27 cellular contexts compared by ENCODE assay signal in the genomic region with DNA sequence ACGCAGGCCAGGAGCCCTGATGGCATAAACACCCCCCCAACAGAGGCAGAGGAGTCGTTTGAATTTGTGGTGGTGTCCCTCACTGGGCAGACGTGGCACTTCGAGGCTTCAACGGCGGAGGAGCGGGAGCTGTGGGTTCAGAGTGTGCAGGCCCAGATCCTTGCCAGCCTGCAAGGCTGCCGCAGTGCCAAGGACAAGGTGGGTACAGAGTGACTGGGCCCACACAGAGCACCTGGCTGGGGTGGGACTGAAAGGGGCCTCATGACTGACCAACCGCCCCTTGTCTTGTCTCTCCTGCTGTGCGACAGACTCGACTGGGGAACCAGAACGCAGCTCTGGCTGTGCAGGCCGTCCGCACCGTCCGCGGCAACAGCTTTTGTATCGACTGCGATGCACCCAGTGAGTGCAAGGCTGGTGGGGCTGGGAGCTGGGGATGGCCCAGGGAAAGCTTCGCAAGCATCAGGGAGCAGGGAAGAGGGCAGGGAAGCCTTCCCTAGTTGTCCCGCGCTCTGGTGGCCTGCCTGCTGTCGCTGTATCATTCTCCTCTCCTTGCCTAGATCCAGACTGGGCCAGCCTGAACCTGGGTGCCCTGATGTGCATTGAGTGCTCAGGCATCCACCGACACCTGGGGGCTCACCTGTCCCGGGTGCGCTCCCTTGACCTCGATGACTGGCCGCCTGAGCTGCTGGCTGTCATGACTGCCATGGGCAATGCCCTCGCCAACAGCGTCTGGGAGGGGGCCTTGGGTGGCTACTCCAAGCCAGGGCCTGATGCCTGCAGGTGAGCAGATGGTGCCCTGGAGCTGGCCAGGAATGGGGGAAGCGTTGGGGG. TPM values are rescaled to one million over a fixed set of nuclear protein-coding genes. Genes with fewer than 3 reads are reported as not detected.
DNase-seq lines count a peak whose midpoint lies in the region; TF ChIP-seq lines count a peak whose summit lies in the region.
"Had no signal": no experiment of that assay in that cellular context is flagged by ENCODE, and none has a peak within 500 bp of the region (broad histone marks: within the 10 kb centered on the region; RNA-seq: fewer than 3 reads in every experiment).

No MANE protein-coding gene starts in this region.

- no peak for TF ChIP-seq CTCF in BE2C (IDR thresholded peaks at IDR 0.05; ENCODE audit: low read depth, low read length)
- no peak for TF ChIP-seq CTCF in coronary artery (IDR thresholded peaks at IDR 0.05)
- TF ChIP-seq CTCF in progenitor cell of endocrine pancreas (IDR thresholded peaks at IDR 0.05; ENCODE audit: unreplicated experiment), result no peak

- H3K27me3 ChIP-seq in BE2C, result no peaks in the 10 kb centered on the region
- H3K27me3 ChIP-seq: body of pancreas, heart left ventricle, suprapubic skin had no signal

- H3K4me3 ChIP-seq in BE2C (ENCODE audit: low read depth, low read length) (no peak overlapping the region), coronary artery (no peak overlapping the region)
- H3K4me3 ChIP-seq: body of pancreas, GM23248, heart left ventricle, suprapubic skin had no signal

- in situ Hi-C loops in G401 (cut with HindIII; ENCODE audit: low sequenced_read_pairs), result no loop called here

- H3K27me3 Mint-ChIP-seq in progenitor cell of endocrine pancreas, result no peaks in the 10 kb centered on the region
- H3K27me3 Mint-ChIP-seq: activated CD4-positive, alpha-beta T cell treated with anti-CD3 and anti-CD28 coated beads for 36 hours; activated T-helper 17 cell treated with anti-CD3 and anti-CD28 coated beads, Interleukin-2, amount 50 U/mL, for 72 hours; CD4-positive, alpha-beta T cell had no signal

- H3K9me3 ChIP-seq in BE2C, result no peaks in the 10 kb centered on the region
- H3K9me3 ChIP-seq: body of pancreas, heart left ventricle, suprapubic skin had no signal

- peak overlapping the region; percentile 24 for H3K4me3 Mint-ChIP-seq in progenitor cell of endocrine pancreas (ENCODE audit: low read depth)
- H3K4me3 Mint-ChIP-seq: activated CD4-positive, alpha-beta T cell treated with anti-CD3 and anti-CD28 coated beads for 36 hours; activated naive CD8-positive, alpha-beta T cell treated with anti-CD3 and anti-CD28 coated beads, Interleukin-2, amount 10 ng/mL, durations not matched to agents 7 days and 5 days; activated T-helper 17 cell treated with anti-CD3 and anti-CD28 coated beads, Interleukin-2, amount 50 U/mL, for 72 hours; CD4-positive, alpha-beta T cell had no signal

- DNase-seq in BE2C, result peak; percentile 12
- peak; percentile 38 for DNase-seq in G401 (ENCODE audit: low spot score)
- DNase-seq in coronary artery (ENCODE audit: low spot score), result peak; percentile 62
- DNase-seq in progenitor cell of endocrine pancreas (ENCODE audit: low spot score, unreplicated experiment), result no peak
- no peak for DNase-seq in globus pallidus (ENCODE audit: low spot score)
- no peak for DNase-seq in activated CD4-positive, CD25-positive, alpha-beta regulatory T cell (lab: John Stamatoyannopoulos, UW)
- no peak for DNase-seq in NCI-H748 (lab: John Stamatoyannopoulos, UW; ENCODE audit: unreplicated experiment)
- DNase-seq in HuH-7 (ENCODE audit: low spot score), result no peak
- DNase-seq: activated CD4-positive, alpha-beta T cell treated with anti-CD3 and anti-CD28 coated beads for 36 hours; activated naive CD8-positive, alpha-beta T cell treated with anti-CD3 and anti-CD28 coated beads, Interleukin-2, amount 10 ng/mL, durations not matched to agents 7 days and 5 days; CD4-positive, alpha-beta T cell; GM23248; Kasumi-1; NCI-H1092; NCI-H2081 treated with DMSO at 0.1 percent for 48 hours; NCI-H526; stimulated activated CD8-positive, alpha-beta memory T cell treated with anti-CD3 and anti-CD28 coated beads, Interleukin-4, amount 100 ng/mL, for 48 hours; SW 1271 had no signal

- peaks cover 10% of the 10 kb centered on the region; the same call in 1 of the 2 replicates for H3K4me1 ChIP-seq in BE2C
- H3K4me1 ChIP-seq: suprapubic skin had no signal

- no peak overlapping the region for H3K27ac ChIP-seq in coronary artery
- H3K27ac ChIP-seq: body of pancreas, GM23248, suprapubic skin had no signal

- no peaks in the 10 kb centered on the region for H3K9me3 Mint-ChIP-seq in progenitor cell of endocrine pancreas (ENCODE audit: low read depth)
- H3K9me3 Mint-ChIP-seq: activated naive CD8-positive, alpha-beta T cell treated with anti-CD3 and anti-CD28 coated beads, Interleukin-2, amount 10 ng/mL, durations not matched to agents 7 days and 5 days; activated T-helper 17 cell treated with anti-CD3 and anti-CD28 coated beads, Interleukin-2, amount 50 U/mL, for 72 hours; CD4-positive, alpha-beta T cell had no signal

- peak overlapping the region; percentile 83 for H3K27ac Mint-ChIP-seq in progenitor cell of endocrine pancreas
- H3K27ac Mint-ChIP-seq: activated CD4-positive, alpha-beta T cell treated with anti-CD3 and anti-CD28 coated beads for 36 hours; activated naive CD8-positive, alpha-beta T cell treated with anti-CD3 and anti-CD28 coated beads, Interleukin-2, amount 10 ng/mL, durations not matched to agents 7 days and 5 days; activated T-helper 17 cell treated with anti-CD3 and anti-CD28 coated beads, Interleukin-2, amount 50 U/mL, for 72 hours; CD4-positive, alpha-beta T cell had no signal

- H3K36me3 ChIP-seq in BE2C, result peaks cover 46% of the 10 kb centered on the region

- peaks cover 12% of the 10 kb centered on the region for H3K36me3 Mint-ChIP-seq in progenitor cell of endocrine pancreas (ENCODE audit: insufficient read depth)
- H3K36me3 Mint-ChIP-seq: activated naive CD8-positive, alpha-beta T cell treated with anti-CD3 and anti-CD28 coated beads, Interleukin-2, amount 10 ng/mL, durations not matched to agents 7 days and 5 days had no signal

- peaks cover 35% of the 10 kb centered on the region for H3K4me1 Mint-ChIP-seq in progenitor cell of endocrine pancreas (ENCODE audit: low read depth)
- H3K4me1 Mint-ChIP-seq: activated CD4-positive, alpha-beta T cell treated with anti-CD3 and anti-CD28 coated beads for 36 hours; activated T-helper 17 cell treated with anti-CD3 and anti-CD28 coated beads, Interleukin-2, amount 50 U/mL, for 72 hours had no signal

RNA-seq across cellular contexts. Expression of gene GBX1, which starts 25.4 kb away (rescaled TPM):
- polyA plus RNA-seq in BE2C (2012; ENCODE audit: insufficient read depth, insufficient read length, low read depth), result not detected
- 0.37 TPM in 1 of 2 replicates, not detected in the other for total RNA-seq in G401 (2014; rRNA removed; shearing (Covaris generic))
- total RNA-seq in progenitor cell of endocrine pancreas, result 2.0 and 2.1 TPM in 2 replicates
- total RNA-seq: activated naive CD8-positive, alpha-beta T cell treated with anti-CD3 and anti-CD28 coated beads, Interleukin-2, amount 10 ng/mL, durations not matched to agents 7 days and 5 days; body of pancreas; CD4-positive, alpha-beta T cell; endothelial cell of umbilical vein; GM23248; HT1080; mucosa of gallbladder; suprapubic skin had no signal
- polyA plus RNA-seq: AG04450, endothelial cell of umbilical vein, GM23248 had no signal

RNA-seq across cellular contexts. Expression of gene ASB10, which starts 45.0 kb away (rescaled TPM):
- not detected for polyA plus RNA-seq in BE2C (2012; ENCODE audit: insufficient read depth, insufficient read length, low read depth)
- not detected in 2 replicates for total RNA-seq in G401 (2014; rRNA removed; shearing (Covaris generic))
- total RNA-seq in progenitor cell of endocrine pancreas, result not detected in 2 replicates
- total RNA-seq: activated CD4-positive, alpha-beta T cell treated with anti-CD3 and anti-CD28 coated beads for 36 hours; activated naive CD8-positive, alpha-beta T cell treated with anti-CD3 and anti-CD28 coated beads, Interleukin-2, amount 10 ng/mL, durations not matched to agents 7 days and 5 days; activated T-helper 17 cell treated with anti-CD3 and anti-CD28 coated beads, Interleukin-2, amount 50 U/mL, for 72 hours; body of pancreas; CD4-positive, alpha-beta T cell; endothelial cell of umbilical vein; GM23248; HT1080; lower leg skin; mucosa of gallbladder; suprapubic skin had no signal
- polyA plus RNA-seq: AG04450, endothelial cell of umbilical vein, GM23248 had no signal

RNA-seq across cellular contexts. Expression of gene AGAP3, which starts 55.8 kb away (rescaled TPM):
- 220 TPM for polyA plus RNA-seq in BE2C (2012; ENCODE audit: insufficient read depth, insufficient read length, low read depth)
- 49.4 and 51.9 TPM in 2 replicates for total RNA-seq in G401 (2014; rRNA removed; shearing (Covaris generic))
- total RNA-seq in progenitor cell of endocrine pancreas, result 112 and 114 TPM in 2 replicates

RNA-seq across cellular contexts. Expression of gene TMUB1, which starts 58.8 kb away (rescaled TPM):
- polyA plus RNA-seq in BE2C (2012; ENCODE audit: insufficient read depth, insufficient read length, low read depth), result 203 TPM
- 94.3 and 112 TPM in 2 replicates for total RNA-seq in G401 (2014; rRNA removed; shearing (Covaris generic))
- 40.4 and 48.6 TPM in 2 replicates for total RNA-seq in progenitor cell of endocrine pancreas

Comparison
In these comparisons a context has a peak if more than half of its experiments do, and no peak if none do; other contexts are left out.
1. DNase-seq: peak in BE2C (single experiment), G401 (single experiment) and coronary artery (single experiment); none in progenitor cell of endocrine pancreas (single experiment), globus pallidus (single experiment), activated CD4-positive, CD25-positive, alpha-beta regulatory T cell (0 of 4), NCI-H748 (single experiment) and HuH-7 (single experiment).